15 cellular contexts compared by ENCODE assay signal in genomic region chr18:50044402-50044801, GRCh38.
DNase-seq lines count a peak whose midpoint lies in the region; ATAC-seq, FAIRE-seq and TF ChIP-seq lines count a peak whose summit lies in the region.
"Had no signal": no experiment of that assay in that cellular context is flagged by ENCODE, and none has a peak within 500 bp of the region (broad histone marks: within the 10 kb centered on the region; RNA-seq: fewer than 3 reads in every experiment).

No MANE protein-coding gene starts in this region.

- peaks cover 0 to 19% of the 10 kb centered on the region in 2 experiments; a peak in 3 of 4 replicates for H3K4me1 Mint-ChIP-seq in H9
- H3K4me1 Mint-ChIP-seq: stimulated activated effector memory CD8-positive, alpha-beta T cell treated with anti-CD3 and anti-CD28 coated beads, Interleukin-12 subunit alpha, Interleukin-12 subunit beta, amount 100 ng/mL, for 72 hours had no signal

- SMC1A ChIA-PET in GM12878 (lab: Charles Lee; ENCODE audit: uncharacterized antibody, unreplicated experiment): interaction anchor here (1.1 to 2.7 kb wide), 3 partner anchors 10 to 152 kb away, joined by 3 to 8 read pairs (median 4); no protein-coding TSS in a partner anchor

- no peak overlapping the region for H3T11ph ChIP-seq in H9 (ENCODE audit: low read length)

- H3K36me3 Mint-ChIP-seq in H9 (ENCODE audit: insufficient read depth in 1 of 3, low read depth in 3 of 3): no peaks in the 10 kb centered on the region
- H3K36me3 Mint-ChIP-seq: stimulated activated effector memory CD8-positive, alpha-beta T cell treated with anti-CD3 and anti-CD28 coated beads, Interleukin-12 subunit alpha, Interleukin-12 subunit beta, amount 100 ng/mL, for 72 hours had no signal

- no peak overlapping the region for H4K8ac ChIP-seq in H9 (replicated peaks; ENCODE audit: insufficient read length, low read depth, low read length)

- H3K18ac ChIP-seq in H9 (ENCODE audit: insufficient read length, low read depth, low read length): no peak overlapping the region

- in situ Hi-C loops in GM12878 (cut with MboI): no loop called here

- H3K4ac ChIP-seq in H9 (ENCODE audit: low read depth, low read length): no peak overlapping the region

- no CpG with 5 or more reads among the region's 3 CpGs for WGBS in H9 (ENCODE audit: extremely low coverage, insufficient read length, low lambda C conversion rate)
- WGBS in GM12878 (ENCODE audit: insufficient coverage, insufficient replicate concordance, low lambda C conversion rate, missing lambda C conversion rate): 33% methylated on average over 3 of the region's 3 CpGs
- WGBS in aorta, 2 donors: 73 to 77% methylated on average over 3 of the region's 3 CpGs

- H3K9me3 Mint-ChIP-seq in H9: no peaks in the 10 kb centered on the region
- H3K9me3 Mint-ChIP-seq: activated CD8-positive, alpha-beta T cell treated with anti-CD3 and anti-CD28 coated beads for 36 hours; stimulated activated effector memory CD8-positive, alpha-beta T cell treated with anti-CD3 and anti-CD28 coated beads, Interleukin-12 subunit alpha, Interleukin-12 subunit beta, amount 100 ng/mL, for 72 hours had no signal

- no peaks in the 10 kb centered on the region for H3K27me3 Mint-ChIP-seq in H9 (ENCODE audit: low read depth)

- H3K9ac ChIP-seq in H9 (ENCODE audit: extremely low read depth, insufficient read length, low read length) (no peak overlapping the region), GM12878 (ENCODE audit: control insufficient read depth, insufficient read depth, low read length) (no peak overlapping the region)

- no peaks in the 10 kb centered on the region for H3K36me3 ChIP-seq in GM12878 (ENCODE audit: control insufficient read depth in 2 of 2, insufficient read depth in 2 of 2, low read length in 1 of 2)
- H3K36me3 ChIP-seq in aorta (ENCODE audit: control insufficient read depth in 1 of 2, insufficient read depth in 2 of 2, low read length in 1 of 2): no peaks in the 10 kb centered on the region
- H3K36me3 ChIP-seq: cardiac muscle cell had no signal

- H2AK5ac ChIP-seq in H9 (ENCODE audit: insufficient read length, low read length): no peak overlapping the region

- H3K4me1 ChIP-seq in H9 (ENCODE audit: insufficient read depth, low read length) (no peaks in the 10 kb centered on the region), GM12878 (ENCODE audit: control insufficient read depth, insufficient read depth, low read length) (no peaks in the 10 kb centered on the region), aorta (ENCODE audit: control insufficient read depth in 1 of 2, insufficient read depth in 2 of 2, low read length in 2 of 2) (no peaks in the 10 kb centered on the region)

- H3K4me3 Mint-ChIP-seq in H9: no peak overlapping the region
- H3K4me3 Mint-ChIP-seq: activated CD8-positive, alpha-beta T cell treated with anti-CD3 and anti-CD28 coated beads for 36 hours; stimulated activated effector memory CD8-positive, alpha-beta T cell treated with anti-CD3 and anti-CD28 coated beads, Interleukin-12 subunit alpha, Interleukin-12 subunit beta, amount 100 ng/mL, for 72 hours had no signal

- no peak overlapping the region for H2BK15ac ChIP-seq in H9 (ENCODE audit: low read depth, low read length)

- no peak for FAIRE-seq in GM12878 (lab: Jason Lieb, UNC)
- FAIRE-seq: RCC 7860 had no signal

- H3K4me3 ChIP-seq in GM12878 (no peak overlapping the region), aorta (ENCODE audit: low read length in 2 of 2) (no peak overlapping the region)
- H3K4me3 ChIP-seq: cardiac muscle cell had no signal

- no peak for TF ChIP-seq RAD21 in GM12878 (IDR thresholded peaks at IDR 0.05; ENCODE audit: insufficient read depth, low read depth, low read length)

- no peak overlapping the region for H3K23ac ChIP-seq in H9 (ENCODE audit: insufficient read length, low read depth, low read length)

- CTCF ChIA-PET in GM12878 (lab: Yijun Ruan, JAX): interaction anchor here (0.8 to 1.3 kb wide), 4 partner anchors 9 to 313 kb away, joined by 3 to 4 read pairs (median 4); no protein-coding TSS in a partner anchor

- POLR2A ChIA-PET in GM12878 (lab: Charles Lee): no interaction called here

- H3K23me2 ChIP-seq in H9 (ENCODE audit: insufficient read length, low read depth, low read length, poor library complexity, severe bottlenecking): no peaks in the 10 kb centered on the region

- TF ChIP-seq CTCF in H9 (conservative IDR thresholded peaks at IDR 0.05): peak; percentile 56
- TF ChIP-seq CTCF in GM12878 (IDR thresholded peaks at IDR 0.05 in 2 of 3, conservative IDR thresholded peaks at IDR 0.05 in 1 of 3; ENCODE audit: control insufficient read depth in 2 of 3, extremely low read depth in 1 of 3, insufficient read depth in 1 of 3, low read depth in 3 of 3, low read length in 3 of 3): 0 out of 6 replicates have a peak, but pooled peaks of 1 of the 3 experiments have one; percentile 6

- ATAC-seq in GM12878: peak; percentile 68
- peak; percentile 46 for ATAC-seq in left colon
- ATAC-seq in aorta (ENCODE audit: low FRiP score): no peak
- ATAC-seq: activated CD8-positive, alpha-beta T cell treated with anti-CD3 and anti-CD28 coated beads for 36 hours; stimulated activated effector memory CD8-positive, alpha-beta T cell treated with anti-CD3 and anti-CD28 coated beads, Interleukin-12 subunit alpha, Interleukin-12 subunit beta, amount 100 ng/mL, for 72 hours had no signal

- no peak overlapping the region for H2AFZ ChIP-seq in H9 (ENCODE audit: low read length)
- no peak overlapping the region for H2AFZ ChIP-seq in GM12878 (ENCODE audit: control insufficient read depth, low read depth, low read length)

- H3K14ac ChIP-seq in H9 (ENCODE audit: insufficient read depth, low read length): no peak overlapping the region

- H3K4me2 ChIP-seq in H9 (ENCODE audit: insufficient read depth, insufficient read length, low read length): no peak overlapping the region
- H3K4me2 ChIP-seq in GM12878 (ENCODE audit: control insufficient read depth, insufficient read depth): no peak overlapping the region

- BruUV-seq in GM12878 (replicated peaks; lab: Mats Ljungman, UMichigan): no TSS peak

- H3K27me3 ChIP-seq in H9 (ENCODE audit: insufficient read depth, low read length): no peaks in the 10 kb centered on the region
- peaks cover 0 to 3% of the 10 kb centered on the region in 2 experiments; a peak in 1 of 4 replicates for H3K27me3 ChIP-seq in GM12878 (replicated peaks in 1 of 2; ENCODE audit: control insufficient read depth in 2 of 2, insufficient read depth in 2 of 2, low read length in 1 of 2)
- H3K27me3 ChIP-seq in aorta (ENCODE audit: control insufficient read depth in 1 of 2, insufficient read depth in 2 of 2, low read length in 1 of 2): no peaks in the 10 kb centered on the region
- H3K27me3 ChIP-seq: cardiac muscle cell had no signal

- no peak overlapping the region for H3K56ac ChIP-seq in H9 (ENCODE audit: insufficient read length, low read depth, low read length)

- no peak overlapping the region for H2BK12ac ChIP-seq in H9 (ENCODE audit: insufficient read length, low read depth, low read length)

- H2BK20ac ChIP-seq in H9 (ENCODE audit: low read depth, low read length, poor library complexity, severe bottlenecking): no peak overlapping the region

- H4K20me1 ChIP-seq in H9 (ENCODE audit: control insufficient read depth, insufficient read depth, insufficient read length) (no peaks in the 10 kb centered on the region), GM12878 (ENCODE audit: control insufficient read depth, insufficient read depth) (no peaks in the 10 kb centered on the region)

- no peaks in the 10 kb centered on the region for H3K79me2 ChIP-seq in H9 (ENCODE audit: insufficient read depth, low read length)
- H3K79me2 ChIP-seq in GM12878 (ENCODE audit: control insufficient read depth, insufficient read depth, low read length): no peaks in the 10 kb centered on the region

- H3K9me3 ChIP-seq in H9 (ENCODE audit: control insufficient read depth, low read depth, low read length) (no peaks in the 10 kb centered on the region), GM12878 (replicated peaks; ENCODE audit: control insufficient read depth, insufficient read depth, low read length) (no peaks in the 10 kb centered on the region), aorta (ENCODE audit: control insufficient read depth, low read length) (no peaks in the 10 kb centered on the region)

- H3K27ac ChIP-seq in H9 (ENCODE audit: insufficient read length, low read depth, low read length) (no peak overlapping the region), GM12878 (ENCODE audit: control insufficient read depth, insufficient read depth) (no peak overlapping the region), aorta (ENCODE audit: low read depth in 1 of 2, low read length in 2 of 2) (no peak overlapping the region)
- H3K27ac ChIP-seq: cardiac muscle cell had no signal

- peak; percentile 9 for DNase-seq in ELR (ENCODE audit: low read depth)
- DNase-seq in H9: peak; percentile 35
- no peak for DNase-seq in GM12878 (ENCODE audit: low read depth, low spot score)
- DNase-seq in left colon: no peak
- no peak for DNase-seq in NCI-H345 treated with DMSO at 0.1 percent for 48 hours (lab: John Stamatoyannopoulos, UW; ENCODE audit: unreplicated experiment)
- no peak for DNase-seq in COLO829 (ENCODE audit: low spot score)
- DNase-seq in aorta: no peak
- DNase-seq: activated CD8-positive, alpha-beta T cell treated with anti-CD3 and anti-CD28 coated beads for 36 hours; effector memory CD4-positive, alpha-beta T cell; NCI-H1092 treated with DMSO at 0.1 percent for 48 hours; NCI-H226; posterior cingulate gyrus had no signal

- TF ChIP-seq POLR2A in GM12878 (IDR thresholded peaks at IDR 0.05; ENCODE audit: low read depth, low read length): no peak

- TF ChIP-seq EP300 in GM12878 (IDR thresholded peaks at IDR 0.05; ENCODE audit: borderline replicate concordance in 1 of 2, control insufficient read depth in 1 of 2, low read depth in 2 of 2, low read length in 2 of 2): no peak

- no peak overlapping the region for H4K5ac ChIP-seq in H9 (ENCODE audit: insufficient read length, low read depth, low read length)

- RAD21 ChIA-PET in GM12878 (lab: Charles Lee; ENCODE audit: unreplicated experiment): interaction anchor here (0.7 to 1.0 kb wide), 2 partner anchors 152 to 156 kb away, joined by 3 to 4 read pairs; no protein-coding TSS in a partner anchor

- intact Hi-C loops in GM12878 (cut with micrococcal nuclease; ENCODE audit: unreplicated experiment) (no loop called here), left colon (cut with DNase I, micrococcal nuclease) (no loop called here), aorta (cut with DNase I) (no loop called here)

- H2BK5ac ChIP-seq in H9 (ENCODE audit: insufficient read length, low read length): no peak overlapping the region

- 0 out of 7 replicates have a peak overlapping the region, but pooled peaks of 1 of the 3 experiments have one; percentile 46 for H3K27ac Mint-ChIP-seq in H9
- H3K27ac Mint-ChIP-seq: activated CD8-positive, alpha-beta T cell treated with anti-CD3 and anti-CD28 coated beads for 36 hours; stimulated activated effector memory CD8-positive, alpha-beta T cell treated with anti-CD3 and anti-CD28 coated beads, Interleukin-12 subunit alpha, Interleukin-12 subunit beta, amount 100 ng/mL, for 72 hours had no signal

- H4K91ac ChIP-seq in H9 (ENCODE audit: insufficient read length, low read depth, low read length): no peak overlapping the region

- H3K79me1 ChIP-seq in H9 (ENCODE audit: insufficient read depth, low read depth, low read length, poor library complexity, severe bottlenecking): no peaks in the 10 kb centered on the region

- H2BK120ac ChIP-seq in H9 (ENCODE audit: low read depth, low read length, poor library complexity, severe bottlenecking): no peak overlapping the region

Comparison
In these comparisons a context has a peak if more than half of its experiments do, and no peak if none do; other contexts are left out.
1. DNase-seq: peak in ELR (single experiment) and H9 (single experiment); none in GM12878 (single experiment), left colon (0 of 2), NCI-H345 treated with DMSO at 0.1 percent for 48 hours (single experiment), COLO829 (single experiment) and aorta (0 of 2).